3 cellular contexts compared by ENCODE assay signal in genomic region chr15:89326316-89326715, GRCh38.
TF ChIP-seq lines count a peak whose summit lies in the region.

No MANE protein-coding gene starts in this region.

TF ChIP-seq in A549, 52 proteins besides CTCF, POLR2A, EP300 and RAD21:
- TF ChIP-seq ATOH8 (CRISPR knock-in tag; IDR thresholded peaks at IDR 0.05; ENCODE audit: low read depth) (no peak), HOXA7 (CRISPR knock-in tag; IDR thresholded peaks at IDR 0.05) (no peak), MYC (IDR thresholded peaks at IDR 0.05; ENCODE audit: borderline replicate concordance, low read length) (no peak), JUN (IDR thresholded peaks at IDR 0.05) (no peak), SMC3 (IDR thresholded peaks at IDR 0.05) (no peak), KDM5A (IDR thresholded peaks at IDR 0.05) (no peak), HOXB13 (CRISPR knock-in tag; IDR thresholded peaks at IDR 0.05; ENCODE audit: low read depth) (no peak), HES2 (IDR thresholded peaks at IDR 0.05) (no peak)

TF ChIP-seq in HCT116, 20 proteins besides CTCF, POLR2A, EP300 and RAD21 (continued from another document):
- TF ChIP-seq ATF3 (IDR thresholded peaks at IDR 0.05): no peak
- no peak for TF ChIP-seq MAX (IDR thresholded peaks at IDR 0.05)
- no peak for TF ChIP-seq SRF (IDR thresholded peaks at IDR 0.05; ENCODE audit: low read depth)

TF ChIP-seq in K562, 482 proteins besides CTCF, POLR2A, EP300 and RAD21:
- TF ChIP-seq ZBTB43 (CRISPR knock-in tag; IDR thresholded peaks at IDR 0.05): no peak
- no peak for TF ChIP-seq RFX1 (IDR thresholded peaks at IDR 0.05)
- no peak for TF ChIP-seq ERF (CRISPR knock-in tag; IDR thresholded peaks at IDR 0.05)
- no peak for TF ChIP-seq ZBTB40 (IDR thresholded peaks at IDR 0.05)
- no peak for TF ChIP-seq ZBTB40 (CRISPR knock-in tag; IDR thresholded peaks at IDR 0.05)
- TF ChIP-seq MBD1 (CRISPR knock-in tag; IDR thresholded peaks at IDR 0.05): no peak
- TF ChIP-seq MAFF (IDR thresholded peaks at IDR 0.05; ENCODE audit: low read length): no peak
- no peak for TF ChIP-seq ZNF3 (CRISPR knock-in tag; IDR thresholded peaks at IDR 0.05)
- TF ChIP-seq NELFE (IDR thresholded peaks at IDR 0.05; ENCODE audit: insufficient read depth, insufficient read length): no peak
- TF ChIP-seq SMARCA4 (IDR thresholded peaks at IDR 0.05): no peak
- no peak for TF ChIP-seq ETS2 (tag; IDR thresholded peaks at IDR 0.05; ENCODE audit: borderline replicate concordance, poor library complexity, severe bottlenecking)
- TF ChIP-seq RFX5 (IDR thresholded peaks at IDR 0.05; ENCODE audit: low read depth, low read length): no peak
- TF ChIP-seq ZNF184 (CRISPR knock-in tag; IDR thresholded peaks at IDR 0.05): no peak
- TF ChIP-seq RHOXF2B (CRISPR knock-in tag; conservative IDR thresholded peaks at IDR 0.05): no peak
- no peak for TF ChIP-seq E2F4 (CRISPR knock-in tag; IDR thresholded peaks at IDR 0.05; ENCODE audit: low read depth)
